In genomic region chr19:5621311-5621944, GRCh38 we compare ENCODE assay signal across 8 cellular contexts. TPM values are rescaled to one million over a fixed set of nuclear protein-coding genes. Genes with fewer than 3 reads are reported as not detected.
DNase-seq lines count a peak whose midpoint lies in the region; ATAC-seq lines count a peak whose summit lies in the region.

No MANE protein-coding gene starts in this region.

- H3K36me3 ChIP-seq in aorta (ENCODE audit: control insufficient read depth in 1 of 2, insufficient read depth in 2 of 2, low read length in 1 of 2) = no peaks in the 10 kb centered on the region

- no peaks in the 10 kb centered on the region for H3K27me3 ChIP-seq in aorta (ENCODE audit: control insufficient read depth in 1 of 2, insufficient read depth in 2 of 2, low read length in 1 of 2)

- H3K27ac ChIP-seq in caudate nucleus (ENCODE audit: low read depth, low read length) (peak overlapping the region; percentile 92), aorta (ENCODE audit: low read depth in 1 of 2, low read length in 2 of 2) (peak overlapping the region in 1 of 2 donors; percentile 18)

- intact Hi-C loops in aorta (cut with DNase I) = loop anchor here (5.0 to 10.0 kb wide), 3 partner anchors 61 to 173 kb away; partner anchors contain the start of genes CATSPERD (in 1 of the 2), DUS3L (in 1 of the 2), HSD11B1L (in 1 of the 2) and LONP1 (in 1 of the 2)

- 17% methylated on average over 14 of the region's 14 CpGs for WGBS in aorta, 2 donors

- no peaks in the 10 kb centered on the region for H3K9me3 ChIP-seq in aorta (ENCODE audit: control insufficient read depth, low read length)

- peak; percentile 7 for DNase-seq in stimulated activated CD4-positive, alpha-beta T cell treated with anti-CD3 and anti-CD28 coated beads, Interleukin-4, amount 100 ng/mL, for 1 hour
- DNase-seq in stimulated activated CD4-positive, alpha-beta T cell treated with anti-CD3 and anti-CD28 coated beads, Interleukin-15, amount 100 ng/mL, for 24 hours = no peak
- DNase-seq in caudate nucleus (lab: John Stamatoyannopoulos, UW) (peak in 33 of 61 donors; percentile 4 to 72 (median 27)), midbrain (lab: John Stamatoyannopoulos, UW) (peak; percentile 54), aorta (no peak), DMS79 treated with DMSO at 0.1 percent for 48 hours (lab: John Stamatoyannopoulos, UW) (no peak), NCI-H1048 (lab: John Stamatoyannopoulos, UW) (no peak), NCI-H446 treated with DMSO at 0.1 percent for 48 hours (lab: John Stamatoyannopoulos, UW) (no peak)

- peaks cover 0 to 5% of the 10 kb centered on the region in 2 donors for H3K4me1 ChIP-seq in aorta (ENCODE audit: control insufficient read depth in 1 of 2, insufficient read depth in 2 of 2, low read length in 2 of 2)

- ATAC-seq in aorta (ENCODE audit: low FRiP score) = no peak

- H3K4me3 ChIP-seq in aorta (ENCODE audit: low read length in 2 of 2) = peak overlapping the region; percentile 82 to 94

RNA-seq across cellular contexts. Expression of gene SAFB2, which starts 1.1 kb away (rescaled TPM):
- 100 to 1,000 TPM in 1 of 2 donors, 10 to 100 TPM in 1; 67.1 to 113 TPM for total RNA-seq in aorta
- 10 to 100 TPM; 26.7 to 82.2 TPM for polyA plus RNA-seq in aorta

RNA-seq across cellular contexts. Expression of gene SAFB, which starts 1.5 kb away (rescaled TPM):
- 100 to 1,000 TPM in 1 of 2 donors, 10 to 100 TPM in 1; 79.3 to 100 TPM for total RNA-seq in aorta
- polyA plus RNA-seq in aorta = 10 to 100 TPM; 32.7 to 72.4 TPM

RNA-seq across cellular contexts. Expression of gene TINCR, which starts 53.7 kb away (rescaled TPM):
- 1 to 10 TPM in 1 of 2 donors, under 1 TPM in 1; 0.96 to 1.1 TPM for total RNA-seq in aorta
- 1 to 10 TPM in 1 of 2 donors, under 1 TPM in 1; 0.50 to 1.1 TPM for polyA plus RNA-seq in aorta

RNA-seq across cellular contexts. Expression of gene MICOS13, which starts 58.9 kb away (rescaled TPM):
- total RNA-seq in aorta = 10 to 100 TPM; 35.4 to 39.0 TPM
- polyA plus RNA-seq in aorta = 100 to 1,000 TPM; 100 to 103 TPM

RNA-seq across cellular contexts. Expression of gene HSD11B1L, which starts 59.4 kb away (rescaled TPM):
- total RNA-seq in aorta = 1 to 10 TPM; 3.9 to 5.7 TPM
- 10 to 100 TPM in 1 of 2 donors, 1 to 10 TPM in 1; 8.5 to 12.0 TPM for polyA plus RNA-seq in aorta

Comparison
In these comparisons a context has a peak if more than half of its experiments do, and no peak if none do; other contexts are left out.
1. DNase-seq: peak in stimulated activated CD4-positive, alpha-beta T cell treated with anti-CD3 and anti-CD28 coated beads, Interleukin-4, amount 100 ng/mL, for 1 hour (single experiment), caudate nucleus (33 of 61) and midbrain (single experiment); none in stimulated activated CD4-positive, alpha-beta T cell treated with anti-CD3 and anti-CD28 coated beads, Interleukin-15, amount 100 ng/mL, for 24 hours (single experiment), aorta (0 of 2), DMS79 treated with DMSO at 0.1 percent for 48 hours (single experiment), NCI-H1048 (single experiment) and NCI-H446 treated with DMSO at 0.1 percent for 48 hours (single experiment).